12 cellular contexts compared by ENCODE assay signal in the genomic region with DNA sequence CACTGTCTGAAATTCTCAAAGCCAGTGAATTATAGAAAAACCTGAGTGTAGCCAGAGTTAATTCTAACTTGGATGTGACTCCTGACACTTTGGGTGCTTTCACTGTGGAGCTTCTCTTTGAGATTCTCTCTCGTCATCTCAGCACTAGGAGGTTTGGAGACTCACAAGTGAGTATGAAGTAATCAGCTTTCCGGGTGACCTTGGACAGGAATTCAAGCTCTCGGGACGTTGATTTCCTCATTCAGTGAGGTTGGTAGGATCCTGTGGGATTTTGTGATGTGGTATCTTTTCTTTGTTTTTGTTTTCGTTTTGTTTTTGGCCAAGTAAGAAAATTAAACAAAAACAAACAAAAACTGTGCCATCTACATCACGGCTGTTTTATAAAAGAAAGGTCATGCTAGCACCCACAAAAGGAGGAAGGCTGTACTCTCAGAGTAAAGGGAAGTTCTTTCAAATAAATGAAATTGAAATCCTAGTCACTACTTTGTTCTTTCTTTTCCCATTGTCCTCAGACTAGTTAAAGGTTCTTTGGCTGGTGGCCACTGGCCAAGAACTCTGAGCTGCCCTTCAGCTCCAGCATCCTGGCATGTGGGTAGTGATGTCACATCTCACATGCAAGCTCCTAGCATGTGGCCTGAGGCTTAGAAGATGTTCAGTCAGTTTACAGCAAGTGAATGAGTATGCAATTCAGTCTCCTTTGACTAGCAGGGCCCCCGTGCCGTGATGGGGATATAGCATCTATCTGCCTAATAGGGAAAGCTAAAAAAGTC.
DNase-seq lines count a peak whose midpoint lies in the region; ATAC-seq lines count a peak whose summit lies in the region.
"Had no signal": no experiment of that assay in that cellular context is flagged by ENCODE, and none has a peak within 500 bp of the region (broad histone marks: within the 10 kb centered on the region; RNA-seq: fewer than 3 reads in every experiment).

No MANE protein-coding gene starts in this region.

- peaks cover 21% of the 10 kb centered on the region for H3K36me3 Mint-ChIP-seq in dendritic cell treated with granulocyte-macrophage colony-stimulating factor and Interleukin-4, amounts not matched to agents 40 ng/mL and 50 ng/mL, for 4 days (ENCODE audit: low read depth)

- peak overlapping the region; percentile 6 for H3K4me3 Mint-ChIP-seq in dendritic cell treated with granulocyte-macrophage colony-stimulating factor and Interleukin-4, amounts not matched to agents 40 ng/mL and 50 ng/mL, for 4 days

- H3K27ac Mint-ChIP-seq in dendritic cell treated with granulocyte-macrophage colony-stimulating factor and Interleukin-4, amounts not matched to agents 40 ng/mL and 50 ng/mL, for 4 days = peak overlapping the region; percentile 61

- DNase-seq in AG08395 (ENCODE audit: low spot score) (peak; percentile 22), NCI-H226 (peak; percentile 63), kidney tubule cell (ENCODE audit: low spot score) (peak; percentile 72), GM19240 (ENCODE audit: insufficient read length, low spot score) (no peak)
- no peak for DNase-seq in activated CD4-positive, alpha-beta T cell treated with anti-CD3 and anti-CD28 coated beads, Interleukin-2, amount 50 U/mL, for 4 hours
- DNase-seq: activated gamma-delta T cell treated with Interleukin-2 at 50 U/mL for 16 hours, NCI-H1048, NCI-H774, small intestine had no signal

- intact Hi-C loops in dendritic cell treated with granulocyte-macrophage colony-stimulating factor and Interleukin-4, amounts not matched to agents 40 ng/mL and 50 ng/mL, for 4 days (cut with micrococcal nuclease) = no loop called here

- peaks cover 8% of the 10 kb centered on the region for H3K27me3 Mint-ChIP-seq in dendritic cell treated with granulocyte-macrophage colony-stimulating factor and Interleukin-4, amounts not matched to agents 40 ng/mL and 50 ng/mL, for 4 days

- H3K9me3 Mint-ChIP-seq in dendritic cell treated with granulocyte-macrophage colony-stimulating factor and Interleukin-4, amounts not matched to agents 40 ng/mL and 50 ng/mL, for 4 days = no peaks in the 10 kb centered on the region

- no peak for ATAC-seq in HG03432 (IDR thresholded peaks at IDR 0.05; ENCODE audit: unreplicated experiment)
- ATAC-seq in HG03354 (IDR thresholded peaks at IDR 0.05; ENCODE audit: poor library complexity, severe bottlenecking, unreplicated experiment) = no peak

- peaks cover 30% of the 10 kb centered on the region for H3K4me1 Mint-ChIP-seq in dendritic cell treated with granulocyte-macrophage colony-stimulating factor and Interleukin-4, amounts not matched to agents 40 ng/mL and 50 ng/mL, for 4 days (ENCODE audit: low read depth)

Comparison
In these comparisons a context has a peak if more than half of its experiments do, and no peak if none do; other contexts are left out.
1. DNase-seq: peak in AG08395 (single experiment), NCI-H226 (single experiment) and kidney tubule cell (single experiment); none in activated CD4-positive, alpha-beta T cell treated with anti-CD3 and anti-CD28 coated beads, Interleukin-2, amount 50 U/mL, for 4 hours (0 of 2) and GM19240 (single experiment).